In genomic region chr19:18206018-18206417, GRCh38 we compare ENCODE assay signal across 15 cellular contexts. TPM values are rescaled to one million over a fixed set of nuclear protein-coding genes. Genes with fewer than 3 reads are reported as not detected.
DNase-seq lines count a peak whose midpoint lies in the region; ATAC-seq, FAIRE-seq and TF ChIP-seq lines count a peak whose summit lies in the region.
"Had no signal": no experiment of that assay in that cellular context is flagged by ENCODE, and none has a peak within 500 bp of the region (broad histone marks: within the 10 kb centered on the region; RNA-seq: fewer than 3 reads in every experiment).

No MANE protein-coding gene starts in this region.

- H3K36me3 ChIP-seq in GM23338 (ENCODE audit: insufficient read depth) (no peaks in the 10 kb centered on the region), astrocyte (ENCODE audit: insufficient read depth, low read length) (no peaks in the 10 kb centered on the region), iPS-18a (ENCODE audit: control insufficient read depth, low read depth, low read length) (no peaks in the 10 kb centered on the region), rectal smooth muscle tissue (ENCODE audit: control insufficient read depth, insufficient read depth, low read length) (no peaks in the 10 kb centered on the region)
- H3K36me3 ChIP-seq: adrenal gland had no signal

- H3K4me3 ChIP-seq in GM23338 (peak overlapping the region; percentile 78), astrocyte (ENCODE audit: insufficient read depth, low read depth, low read length) (no peak overlapping the region), iPS-18a (ENCODE audit: low read length) (peak overlapping the region; percentile 77), rectal smooth muscle tissue (ENCODE audit: low read length) (peak overlapping the region; percentile 75)

- 0 out of 2 replicates have a peak, but pooled peaks cover 6% of the 10 kb centered on the region for H3K79me2 ChIP-seq in GM23338 (replicated peaks; ENCODE audit: insufficient read depth)
- peaks cover 3% of the 10 kb centered on the region for H3K79me2 ChIP-seq in astrocyte (ENCODE audit: insufficient read depth, low read length)

- H3K27me3 ChIP-seq in GM23338 (ENCODE audit: insufficient read depth) (no peaks in the 10 kb centered on the region), astrocyte (ENCODE audit: insufficient read depth, low read length) (no peaks in the 10 kb centered on the region), iPS-18a (ENCODE audit: control insufficient read depth, insufficient read depth, low read length) (peaks cover 4% of the 10 kb centered on the region), rectal smooth muscle tissue (ENCODE audit: control insufficient read depth, insufficient read depth, low read length) (no peaks in the 10 kb centered on the region)
- H3K27me3 ChIP-seq: adrenal gland, BE2C had no signal

- DNase-seq in GM23338 (ENCODE audit: low spot score) (peak; percentile 34), astrocyte (ENCODE audit: low read depth) (no peak), NCI-H2081 treated with DMSO at 0.1 percent for 48 hours (lab: John Stamatoyannopoulos, UW) (no peak), COLO829 (ENCODE audit: low spot score) (no peak)
- DNase-seq in stimulated activated naive CD8-positive, alpha-beta T cell treated with anti-CD3 and anti-CD28 coated beads, Interleukin-15, amount 100 ng/mL, for 72 hours: no peak
- DNase-seq: adrenal gland; BE2C; effector CD4-positive, alpha-beta T cell; GDM1; NCI-H510A; stimulated activated CD4-positive, alpha-beta T cell treated with anti-CD3 and anti-CD28 coated beads, Interleukin-15, amount 100 ng/mL, for 24 hours had no signal

- H3K4me2 ChIP-seq in GM23338: peak overlapping the region; percentile 99
- peak overlapping the region; percentile 87 for H3K4me2 ChIP-seq in astrocyte (ENCODE audit: low read length)

- FAIRE-seq in astrocyte (lab: Jason Lieb, UNC): no peak

- H3K36me3 Mint-ChIP-seq in GM23338 (ENCODE audit: low read depth) (peaks cover 11% of the 10 kb centered on the region; the same call in 2 of the 3 replicates), astrocyte (ENCODE audit: low read depth, unreplicated experiment) (peaks cover 11% of the 10 kb centered on the region)

- no peaks in the 10 kb centered on the region for H3K9me3 ChIP-seq in astrocyte (ENCODE audit: insufficient read depth, low read depth, low read length)
- no peaks in the 10 kb centered on the region for H3K9me3 ChIP-seq in iPS-18a (ENCODE audit: control insufficient read depth, low read depth, low read length)
- H3K9me3 ChIP-seq: adrenal gland, BE2C had no signal

- no peaks in the 10 kb centered on the region; the same call in none of the 2 replicates for H4K20me1 ChIP-seq in GM23338 (replicated peaks; ENCODE audit: insufficient read depth)
- peaks cover 11% of the 10 kb centered on the region for H4K20me1 ChIP-seq in astrocyte (ENCODE audit: insufficient read depth, low read length)

- H3K4me3 Mint-ChIP-seq in GM23338 (peak overlapping the region; percentile 85), astrocyte (ENCODE audit: unreplicated experiment) (no peak overlapping the region)
- H3K4me3 Mint-ChIP-seq in stimulated activated naive CD8-positive, alpha-beta T cell treated with anti-CD3 and anti-CD28 coated beads, Interleukin-15, amount 100 ng/mL, for 72 hours: no peak overlapping the region

- peaks cover 23% of the 10 kb centered on the region for H3K4me1 Mint-ChIP-seq in GM23338
- peaks cover 2% of the 10 kb centered on the region for H3K4me1 Mint-ChIP-seq in astrocyte (ENCODE audit: low read depth, unreplicated experiment)
- peaks cover 44% of the 10 kb centered on the region for H3K4me1 Mint-ChIP-seq in stimulated activated naive CD8-positive, alpha-beta T cell treated with anti-CD3 and anti-CD28 coated beads, Interleukin-15, amount 100 ng/mL, for 72 hours

- H3K9ac ChIP-seq in astrocyte (ENCODE audit: low read length): peak overlapping the region; percentile 83
- peak overlapping the region; percentile 76 for H3K9ac ChIP-seq in iPS-18a (ENCODE audit: low read length)
- H3K9ac ChIP-seq in rectal smooth muscle tissue (ENCODE audit: low read length): no peak overlapping the region

- no peaks in the 10 kb centered on the region for H3K9me3 Mint-ChIP-seq in GM23338
- peaks cover 2% of the 10 kb centered on the region for H3K9me3 Mint-ChIP-seq in astrocyte (ENCODE audit: unreplicated experiment)
- H3K9me3 Mint-ChIP-seq in stimulated activated naive CD8-positive, alpha-beta T cell treated with anti-CD3 and anti-CD28 coated beads, Interleukin-15, amount 100 ng/mL, for 72 hours: no peaks in the 10 kb centered on the region

- TF ChIP-seq CTCF in GM23338 (conservative IDR thresholded peaks at IDR 0.05; ENCODE audit: low read depth in 2 of 2): no peak
- TF ChIP-seq CTCF in astrocyte (IDR thresholded peaks at IDR 0.05; ENCODE audit: insufficient read depth, low read depth, low read length): no peak

- peak overlapping the region; percentile 94; the same call in 1 of the 2 replicates for H3K27ac Mint-ChIP-seq in GM23338
- H3K27ac Mint-ChIP-seq in astrocyte (ENCODE audit: unreplicated experiment): peak overlapping the region; percentile 91
- no peak overlapping the region for H3K27ac Mint-ChIP-seq in stimulated activated naive CD8-positive, alpha-beta T cell treated with anti-CD3 and anti-CD28 coated beads, Interleukin-15, amount 100 ng/mL, for 72 hours

- H3K27me3 Mint-ChIP-seq in GM23338 (ENCODE audit: insufficient read depth, low read depth, poor library complexity) (peaks cover 16% of the 10 kb centered on the region), astrocyte (ENCODE audit: low read depth, unreplicated experiment) (peaks cover 12% of the 10 kb centered on the region)
- H3K27me3 Mint-ChIP-seq in stimulated activated naive CD8-positive, alpha-beta T cell treated with anti-CD3 and anti-CD28 coated beads, Interleukin-15, amount 100 ng/mL, for 72 hours: peaks cover 42% of the 10 kb centered on the region

- peaks cover 31% of the 10 kb centered on the region for H3F3A ChIP-seq in GM23338 (replicated peaks; ENCODE audit: low read depth)

- H3K4me1 ChIP-seq in GM23338 (ENCODE audit: insufficient read depth): peaks cover 11% of the 10 kb centered on the region
- peaks cover 18% of the 10 kb centered on the region for H3K4me1 ChIP-seq in astrocyte (ENCODE audit: insufficient read depth, low read length)
- H3K4me1 ChIP-seq in iPS-18a (ENCODE audit: control insufficient read depth, low read depth, low read length): peaks cover 3% of the 10 kb centered on the region
- H3K4me1 ChIP-seq in rectal smooth muscle tissue (ENCODE audit: control insufficient read depth, insufficient read depth, low read length): peaks cover 14% of the 10 kb centered on the region
- H3K4me1 ChIP-seq: BE2C had no signal

- no peaks in the 10 kb centered on the region for H3K9me2 ChIP-seq in GM23338 (ENCODE audit: insufficient read depth)

- peak overlapping the region; percentile 49; the same call in 1 of the 2 replicates for H2AFZ ChIP-seq in GM23338
- H2AFZ ChIP-seq in astrocyte (ENCODE audit: low read depth, low read length): peak overlapping the region; percentile 35

- H3K27ac ChIP-seq in GM23338 (ENCODE audit: low read depth) (peak overlapping the region; percentile 99), astrocyte (ENCODE audit: low read depth, low read length) (peak overlapping the region; percentile 86), iPS-18a (ENCODE audit: low read length) (no peak overlapping the region), rectal smooth muscle tissue (ENCODE audit: low read depth, low read length) (no peak overlapping the region)

- ATAC-seq in GM23338 (no peak), GM21825 (IDR thresholded peaks at IDR 0.05; ENCODE audit: unreplicated experiment) (no peak)
- ATAC-seq in stimulated activated naive CD8-positive, alpha-beta T cell treated with anti-CD3 and anti-CD28 coated beads, Interleukin-15, amount 100 ng/mL, for 72 hours: no peak

TF ChIP-seq in GM23338, 12 proteins besides CTCF, POLR2A, EP300 and RAD21:
- TF ChIP-seq ZNF114 (CRISPR knock-in tag; IDR thresholded peaks at IDR 0.05) (no peak), ETS1 (IDR thresholded peaks at IDR 0.05) (no peak), JUNB (IDR thresholded peaks at IDR 0.05; ENCODE audit: unreplicated experiment) (no peak), POLR2AphosphoS5 (IDR thresholded peaks at IDR 0.05; ENCODE audit: low read depth) (no peak), EZH2phosphoT487 (IDR thresholded peaks at IDR 0.05; ENCODE audit: unreplicated experiment) (no peak), NANOG (IDR thresholded peaks at IDR 0.05; ENCODE audit: borderline replicate concordance) (no peak), STAT1 (IDR thresholded peaks at IDR 0.05; ENCODE audit: unreplicated experiment) (no peak)
TF ChIP-seq in GM23338: peak in this region for 0.

RNA-seq across cellular contexts. Expression of gene RAB3A, which starts 2.2 kb away (rescaled TPM):
- total RNA-seq in GM23338 (2014; rRNA removed; shearing (Covaris generic)): 9.7 and 11.6 TPM in 2 replicates
- polyA plus RNA-seq in GM23338 (2016; fragmentation: Nextera tagmentation; extraction: Ambion mirVana): 20.3 and 24.1 TPM in 2 replicates
- 6.6 and 7.5 TPM in 2 replicates for total RNA-seq in astrocyte

RNA-seq across cellular contexts. Expression of gene MPV17L2, which starts 13.0 kb away (rescaled TPM):
- total RNA-seq in GM23338 (2014; rRNA removed; shearing (Covaris generic)): 41.9 and 81.3 TPM in 2 replicates
- polyA plus RNA-seq in GM23338 (2016; fragmentation: Nextera tagmentation; extraction: Ambion mirVana): 38.7 and 40.2 TPM in 2 replicates
- 17.7 and 21.8 TPM in 2 replicates for total RNA-seq in astrocyte

RNA-seq across cellular contexts. Expression of gene PDE4C, which starts 20.2 kb away (rescaled TPM):
- total RNA-seq in GM23338 (2014; rRNA removed; shearing (Covaris generic)): 3.6 and 7.1 TPM in 2 replicates
- 1.6 and 2.5 TPM in 2 replicates for polyA plus RNA-seq in GM23338 (2016; fragmentation: Nextera tagmentation; extraction: Ambion mirVana)
- 0.64 and 0.70 TPM in 2 replicates for total RNA-seq in astrocyte
- total RNA-seq: myocyte had no signal

RNA-seq across cellular contexts. Expression of gene IFI30, which starts 32.4 kb away (rescaled TPM):
- 17.1 and 27.4 TPM in 2 replicates for total RNA-seq in GM23338 (2014; rRNA removed; shearing (Covaris generic))
- 31.9 and 34.4 TPM in 2 replicates for polyA plus RNA-seq in GM23338 (2016; fragmentation: Nextera tagmentation; extraction: Ambion mirVana)
- 0.89 and 2.3 TPM in 2 replicates for total RNA-seq in astrocyte

RNA-seq across cellular contexts. Expression of gene PIK3R2, which starts 53.1 kb away (rescaled TPM):
- total RNA-seq in GM23338 (2014; rRNA removed; shearing (Covaris generic)): 37.1 and 66.6 TPM in 2 replicates
- polyA plus RNA-seq in GM23338 (2016; fragmentation: Nextera tagmentation; extraction: Ambion mirVana): 8.5 and 9.8 TPM in 2 replicates
- total RNA-seq in astrocyte: 58.4 and 60.6 TPM in 2 replicates

Comparison
In these comparisons a context has a peak if more than half of its experiments do, and no peak if none do; other contexts are left out.
1. H3K27ac ChIP-seq: peak in GM23338 (single experiment) and astrocyte (single experiment); none in iPS-18a (single experiment) and rectal smooth muscle tissue (single experiment).
2. H3K27ac Mint-ChIP-seq: peak in GM23338 (single experiment) and astrocyte (single experiment); none in stimulated activated naive CD8-positive, alpha-beta T cell treated with anti-CD3 and anti-CD28 coated beads, Interleukin-15, amount 100 ng/mL, for 72 hours (0 of 2).